7 cellular contexts compared by ENCODE assay signal in genomic region chr11:76380977-76381719, GRCh38. TPM values are rescaled to one million over a fixed set of nuclear protein-coding genes. Genes with fewer than 3 reads are reported as not detected.
DNase-seq lines count a peak whose midpoint lies in the region; ATAC-seq and TF ChIP-seq lines count a peak whose summit lies in the region.

TSS of gene GVQW3 (plus strand) at chr11:76381323. CDS start at chr11:76381829, 506 bp downstream.
TSS of gene THAP12 (minus strand) at chr11:76381132. CDS start at chr11:76380836, 296 bp downstream.

- no peaks in the 10 kb centered on the region for H3K9me3 ChIP-seq in ascending aorta
- H3K9me3 ChIP-seq in hepatocyte (ENCODE audit: low read depth): no peaks in the 10 kb centered on the region

- H3K4me2 ChIP-seq in hepatocyte: peak within 1 kb of the TSS; percentile 88

- TF ChIP-seq CTCF in ascending aorta (IDR thresholded peaks at IDR 0.05) (peak in 2 of 3 experiments; percentile 19 to 26), hepatocyte (IDR thresholded peaks at IDR 0.05; ENCODE audit: poor library complexity) (peak; percentile 48)

- H3K27ac ChIP-seq in ascending aorta: peak within 1 kb of the TSS; percentile 73 to 84
- peak within 1 kb of the TSS; percentile 82 for H3K27ac ChIP-seq in hepatocyte

- peak; percentile 49 for TF ChIP-seq POLR2A in GM18505 (IDR thresholded peaks at IDR 0.05; ENCODE audit: borderline replicate concordance, extremely low read depth, insufficient read depth, insufficient read length)

- peaks cover 66% of the 10 kb centered on the region for H3K79me2 ChIP-seq in hepatocyte

- H3K4me3 ChIP-seq in ascending aorta: peak within 1 kb of the TSS; percentile 89 to 98
- peak within 1 kb of the TSS; percentile 96 for H3K4me3 ChIP-seq in hepatocyte

- no peaks in the 10 kb centered on the region for H3K27me3 ChIP-seq in ascending aorta
- H3K27me3 ChIP-seq in hepatocyte: no peaks in the 10 kb centered on the region

- peak within 1 kb of the TSS; percentile 82 for H2AFZ ChIP-seq in hepatocyte

- 1% methylated on average over 44 of the region's 69 CpGs for WGBS in hepatocyte (ENCODE audit: low lambda C conversion rate, missing lambda C conversion rate)

- peaks cover 0 to 21% of the 10 kb centered on the region in 2 donors for H3K4me1 ChIP-seq in ascending aorta
- peaks cover 31% of the 10 kb centered on the region for H3K4me1 ChIP-seq in hepatocyte (ENCODE audit: insufficient read depth)

- H3K36me3 ChIP-seq in ascending aorta (peaks cover 0 to 4% of the 10 kb centered on the region in 2 donors), hepatocyte (replicated peaks; ENCODE audit: insufficient read depth, low read depth) (no peaks in the 10 kb centered on the region)

- ATAC-seq in GM18505 (IDR thresholded peaks at IDR 0.05; ENCODE audit: unreplicated experiment): peak; percentile 86
- peak; percentile 89 for ATAC-seq in HG02970 (IDR thresholded peaks at IDR 0.05; ENCODE audit: low FRiP score, unreplicated experiment)

- no peaks in the 10 kb centered on the region for H3K9me2 ChIP-seq in hepatocyte (replicated peaks; ENCODE audit: insufficient read depth)

- intact Hi-C loops in ascending aorta (cut with DNase I): loop anchor here (1.0 to 5.0 kb wide), 4 partner anchors 63 to 291 kb away; partner anchors contain the start of genes LRRC32 and WNT11

- DNase-seq in NCI-H187 (lab: John Stamatoyannopoulos, UW) (peak; percentile 95), T-helper 2 cell (peak; percentile 91 to 99 (median 95)), ascending aorta (ENCODE audit: low spot score in 2 of 2) (peak; percentile 88 to 99), hepatocyte (ENCODE audit: low spot score) (peak; percentile 99), retina (peak; percentile 99)

- peaks cover 12% of the 10 kb centered on the region for H4K20me1 ChIP-seq in hepatocyte (ENCODE audit: insufficient read depth, poor library complexity, severe bottlenecking)

RNA-seq across cellular contexts. Expression of gene GVQW3, which starts in this region (rescaled TPM):
- not detected for total RNA-seq in ascending aorta
- 2.3 and 6.0 TPM in 2 replicates for total RNA-seq in hepatocyte
- 0.36 and 1.9 TPM in 2 replicates for polyA plus RNA-seq in hepatocyte

RNA-seq across cellular contexts. Expression of gene THAP12, which starts in this region (rescaled TPM):
- total RNA-seq in ascending aorta (12.7 TPM), hepatocyte (51.5 and 62.6 TPM in 2 replicates)
- 21.0 and 21.5 TPM in 2 replicates for polyA plus RNA-seq in hepatocyte

Comparison
In these comparisons a context has a peak if more than half of its experiments do, and no peak if none do; other contexts are left out.
1. Peak in every context shown above with its lines: DNase-seq, ATAC-seq, H3K4me3 ChIP-seq and H3K27ac ChIP-seq.